In genomic region chr6:43734294-43734665, GRCh38 we compare ENCODE assay signal across 1 cellular context.
TF ChIP-seq lines count a peak whose summit lies in the region.

No MANE protein-coding gene starts in this region.

TF ChIP-seq in WTC11, 78 proteins besides CTCF, POLR2A, EP300 and RAD21 (continued from another document):
- TF ChIP-seq PREB (CRISPR knock-in tag; IDR thresholded peaks at IDR 0.05; ENCODE audit: borderline replicate concordance) = no peak
- no peak for TF ChIP-seq SMAD3 (CRISPR knock-in tag; IDR thresholded peaks at IDR 0.05; ENCODE audit: borderline replicate concordance)
- no peak for TF ChIP-seq MLX (CRISPR knock-in tag; IDR thresholded peaks at IDR 0.05)
- no peak for TF ChIP-seq ZBTB21 (CRISPR knock-in tag; IDR thresholded peaks at IDR 0.05; ENCODE audit: borderline replicate concordance)
- TF ChIP-seq ZNF138 (CRISPR knock-in tag; conservative IDR thresholded peaks at IDR 0.05) = no peak
- TF ChIP-seq HMGA2 (CRISPR knock-in tag; IDR thresholded peaks at IDR 0.05) = no peak
TF ChIP-seq in WTC11: peak in this region for 0.
